In the genomic region with DNA sequence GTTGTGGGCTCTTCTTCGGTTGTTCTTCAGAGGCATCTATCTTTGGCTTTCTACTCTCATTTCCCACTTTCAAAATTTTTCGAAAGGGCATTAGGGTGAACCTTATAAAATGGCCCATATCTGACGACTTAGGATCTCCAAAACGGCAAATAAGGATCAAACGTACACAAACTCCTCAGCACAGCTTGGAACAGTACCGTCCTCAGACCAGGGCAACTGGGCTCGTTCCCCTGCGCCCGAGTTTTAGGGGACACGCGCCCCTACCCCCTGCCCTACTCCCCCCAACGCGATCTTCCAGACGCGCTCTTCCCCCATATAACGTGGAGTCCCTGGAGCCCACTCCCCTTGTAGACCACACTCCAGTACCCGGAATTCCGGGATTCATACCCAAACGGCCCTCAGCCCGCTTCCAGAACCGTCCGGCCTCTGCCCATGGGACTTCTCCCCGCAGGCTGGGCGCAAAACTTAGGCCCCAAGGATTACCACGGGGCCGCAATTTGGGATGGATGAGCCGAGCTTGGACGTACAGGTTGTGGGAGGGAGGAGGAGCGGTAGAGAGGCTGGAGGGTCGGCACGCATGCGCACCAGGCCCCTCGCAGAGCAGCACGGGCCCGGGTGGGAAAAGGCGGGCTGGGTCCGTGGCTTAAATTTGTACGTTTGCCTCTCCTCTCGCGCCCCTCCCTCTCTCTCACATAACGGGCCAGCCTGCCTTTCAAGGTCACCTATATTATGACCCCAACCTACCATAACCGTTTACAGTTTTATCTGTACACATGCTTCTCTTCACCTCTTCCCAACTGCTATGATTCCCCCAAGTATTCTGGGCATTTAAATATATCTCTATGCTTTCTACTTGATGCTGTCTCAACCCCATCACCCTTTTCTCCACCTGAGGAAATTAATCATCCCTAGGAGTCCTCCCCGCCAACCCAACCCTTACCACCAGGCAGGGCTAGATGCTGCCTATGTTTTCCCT, we compare ENCODE assay signal across 8 cellular contexts. TPM values are rescaled to one million over a fixed set of nuclear protein-coding genes. Genes with fewer than 3 reads are reported as not detected.
DNase-seq lines count a peak whose midpoint lies in the region; ATAC-seq lines count a peak whose summit lies in the region.

No MANE protein-coding gene starts in this region.

- peak overlapping the region; percentile 44 for H3K4me3 ChIP-seq in mononuclear cell (ENCODE audit: low read length)

- DNase-seq in AG08396 (ENCODE audit: low spot score): peak; percentile 79
- DNase-seq in activated CD4-positive, CD25-positive, alpha-beta regulatory T cell treated with anti-CD3 and anti-CD28 coated beads, Interleukin-2, amount 50 U/mL, for 72 hours: peak; percentile 65
- DNase-seq in cerebellar cortex (ENCODE audit: low spot score): peak; percentile 74
- peak; percentile 58 for DNase-seq in stimulated activated CD8-positive, alpha-beta memory T cell treated with anti-CD3 and anti-CD28 coated beads, Interleukin-4, amount 100 ng/mL, for 24 hours (ENCODE audit: low read depth)
- no peak for DNase-seq in SIG-M5 treated with dmso at 0.1 percent for 504 hours (lab: John Stamatoyannopoulos, UW; ENCODE audit: unreplicated experiment)

- H3K9me3 ChIP-seq in mononuclear cell (ENCODE audit: low read depth, low read length): no peaks in the 10 kb centered on the region

- no peaks in the 10 kb centered on the region for H3K27me3 ChIP-seq in mononuclear cell (ENCODE audit: insufficient read depth, low read length)

- peak; percentile 86 for ATAC-seq in GM19372 (IDR thresholded peaks at IDR 0.05; ENCODE audit: low read depth, unreplicated experiment)
- ATAC-seq in HG03571 (IDR thresholded peaks at IDR 0.05; ENCODE audit: unreplicated experiment): peak; percentile 81

- peaks cover 12% of the 10 kb centered on the region for H3K4me1 ChIP-seq in mononuclear cell (ENCODE audit: insufficient read depth, low read length)

RNA-seq across cellular contexts. Expression of gene CCDC89, which starts 3.4 kb away (rescaled TPM):
- not detected for total RNA-seq in mononuclear cell

RNA-seq across cellular contexts. Expression of gene CREBZF, which starts 17.7 kb away (rescaled TPM):
- 55.2 TPM for total RNA-seq in mononuclear cell

RNA-seq across cellular contexts. Expression of gene TMEM126A, which starts 34.9 kb away (rescaled TPM):
- total RNA-seq in mononuclear cell: 14.4 TPM

RNA-seq across cellular contexts. Expression of gene TMEM126B, which starts 54.2 kb away (rescaled TPM):
- total RNA-seq in mononuclear cell: 20.3 TPM

RNA-seq across cellular contexts. Expression of gene DLG2, which starts 55.5 kb away (rescaled TPM):
- total RNA-seq in mononuclear cell: 1.6 TPM
